In the genomic region with DNA sequence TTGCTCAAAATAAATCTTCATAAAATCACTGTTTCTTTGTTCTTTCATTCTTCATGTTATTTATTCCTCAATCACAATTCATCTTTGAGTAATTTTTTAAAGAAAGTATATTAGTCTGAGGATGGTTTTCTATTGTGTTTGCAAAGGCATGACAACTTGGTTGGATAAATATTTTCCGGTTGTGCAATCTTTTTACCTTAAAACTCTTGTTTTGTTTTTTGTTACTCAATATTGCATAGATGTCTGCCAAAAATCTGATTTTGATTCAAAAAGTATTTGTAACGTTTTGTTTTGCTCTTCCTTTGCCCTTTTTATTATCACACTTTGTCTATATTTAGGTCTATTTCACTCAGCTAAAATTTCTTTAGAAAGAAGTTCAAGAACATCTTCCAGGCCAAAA, we compare ENCODE assay signal across 22 cellular contexts.
A peak's percentile ranks its signal among the peaks of the same experiment; 100 is the strongest.
DNase-seq lines count a peak whose midpoint lies in the region; ATAC-seq, FAIRE-seq and TF ChIP-seq lines count a peak whose summit lies in the region.
"Had no signal": no experiment of that assay in that cellular context is flagged by ENCODE, and none has a peak within 500 bp of the region (broad histone marks: within the 10 kb centered on the region; RNA-seq: fewer than 3 reads in every experiment).

No MANE protein-coding gene starts in this region.

- intact Hi-C loops in MCF 10A (cut with micrococcal nuclease) (no loop called here), breast epithelium (cut with DNase I; ENCODE audit: low total_unique reads) (loop anchor here (5.0 kb wide), 1 partner anchor 426 kb away; no protein-coding TSS in a partner anchor)

- no peaks in the 10 kb centered on the region for H3K9me3 Mint-ChIP-seq in MCF 10A (ENCODE audit: unreplicated experiment)
- H3K9me3 Mint-ChIP-seq: IgD-negative memory B cell had no signal

- no peaks in the 10 kb centered on the region for H3K27me3 Mint-ChIP-seq in MCF 10A (ENCODE audit: insufficient read depth, unreplicated experiment)
- H3K27me3 Mint-ChIP-seq: IgD-negative memory B cell had no signal

- no TSS peak for BruUV-seq in MCF 10A (replicated peaks; lab: Mats Ljungman, UMichigan)

- no peak for ATAC-seq in HG02678 (IDR thresholded peaks at IDR 0.05; ENCODE audit: unreplicated experiment)

- no peak overlapping the region for H3K27ac ChIP-seq in breast epithelium

- no peaks in the 10 kb centered on the region for H3K36me3 ChIP-seq in breast epithelium
- H3K36me3 ChIP-seq: BE2C, HAP-1 had no signal

- no peak overlapping the region for H3K4me3 Mint-ChIP-seq in MCF 10A (ENCODE audit: unreplicated experiment)
- H3K4me3 Mint-ChIP-seq: IgD-negative memory B cell had no signal

- H3K4me1 ChIP-seq in breast epithelium: no peaks in the 10 kb centered on the region
- H3K4me1 ChIP-seq: BE2C, HAP-1 had no signal

- DNase-seq in MCF 10A (ENCODE audit: unreplicated experiment): peak; percentile 51
- DNase-seq in breast epithelium (ENCODE audit: low spot score in 2 of 2): no peak
- peak; percentile 34 to 72 for DNase-seq in cardiac fibroblast (ENCODE audit: low read depth in 2 of 2)
- DNase-seq in fibroblast of villous mesenchyme (ENCODE audit: low read depth): peak; percentile 31
- no peak for DNase-seq in H4 (ENCODE audit: low spot score)
- no peak for DNase-seq in T1000 (lab: John Stamatoyannopoulos, UW)
- DNase-seq in HTR-8/SVneo (ENCODE audit: insufficient read length, low spot score): no peak
- DNase-seq: 8988T, BE2C, DMS53, GDM1, MV-4-11, NCI-H1694, NCI-H2081, NCI-H2171 treated with DMSO at 0.1 percent for 48 hours, NCI-H446, NCI-H526, SHP77 had no signal

- CTCF ChIA-PET in MCF 10A (lab: Yijun Ruan, JAX): interaction anchor here (0.5 kb wide), 1 partner anchor 75 kb away, joined by 3 read pairs; no protein-coding TSS in a partner anchor

- H3K27me3 ChIP-seq in breast epithelium: no peaks in the 10 kb centered on the region
- H3K27me3 ChIP-seq: BE2C had no signal

- H3K36me3 Mint-ChIP-seq in MCF 10A (ENCODE audit: insufficient read depth, unreplicated experiment): peaks cover 4% of the 10 kb centered on the region
- H3K36me3 Mint-ChIP-seq: IgD-negative memory B cell had no signal

- TF ChIP-seq POLR2A in breast epithelium (IDR thresholded peaks at IDR 0.05): no peak

- H3K4me3 ChIP-seq in breast epithelium (no peak overlapping the region), cardiac fibroblast (replicated peaks in 1 of 2; ENCODE audit: low read depth in 2 of 2, low read length in 2 of 2) (no peak overlapping the region), fibroblast of villous mesenchyme (ENCODE audit: low read depth, low read length) (no peak overlapping the region)
- H3K4me3 ChIP-seq: HAP-1 had no signal

- TF ChIP-seq CTCF in MCF 10A (IDR thresholded peaks at IDR 0.05; ENCODE audit: unreplicated experiment) (no peak), breast epithelium (IDR thresholded peaks at IDR 0.05) (no peak), cardiac fibroblast (IDR thresholded peaks at IDR 0.05; ENCODE audit: low read depth, low read length) (no peak), fibroblast of villous mesenchyme (IDR thresholded peaks at IDR 0.05; ENCODE audit: insufficient read depth, low read depth, low read length) (no peak)

- H3K4me1 Mint-ChIP-seq in MCF 10A (ENCODE audit: insufficient read depth, unreplicated experiment): peaks cover 7% of the 10 kb centered on the region

- peak overlapping the region; percentile 21 for H3K27ac Mint-ChIP-seq in MCF 10A (ENCODE audit: low read depth, unreplicated experiment)
- H3K27ac Mint-ChIP-seq: IgD-negative memory B cell had no signal

- POLR2A ChIA-PET in MCF 10A (lab: Yijun Ruan, JAX): interaction anchor here (0.7 kb wide), 1 partner anchor 15 kb away, joined by 3 read pairs; no protein-coding TSS in a partner anchor

- no peak for FAIRE-seq in HTR-8/SVneo (lab: Jason Lieb, UNC)
- FAIRE-seq: D721Med had no signal

- no peaks in the 10 kb centered on the region for H3K9me3 ChIP-seq in breast epithelium
- H3K9me3 ChIP-seq: BE2C, HAP-1 had no signal

Comparison
In these comparisons a context has a peak if more than half of its experiments do, and no peak if none do; other contexts are left out.
1. DNase-seq: peak in MCF 10A (single experiment), cardiac fibroblast (2 of 2) and fibroblast of villous mesenchyme (single experiment); none in breast epithelium (0 of 2), H4 (single experiment), T1000 (single experiment) and HTR-8/SVneo (single experiment).